Comparison of ENCODE assay signal across 7 cellular contexts in genomic region chr15:62896969-62897486, GRCh38.
DNase-seq lines count a peak whose midpoint lies in the region; ATAC-seq, FAIRE-seq and TF ChIP-seq lines count a peak whose summit lies in the region.

No MANE protein-coding gene starts in this region.

- H3K4me1 Mint-ChIP-seq in activated naive CD8-positive, alpha-beta T cell treated with anti-CD3 and anti-CD28 coated beads for 36 hours: no peaks in the 10 kb centered on the region

- H3K27ac Mint-ChIP-seq in activated naive CD8-positive, alpha-beta T cell treated with anti-CD3 and anti-CD28 coated beads for 36 hours: no peak overlapping the region

- H3K27ac ChIP-seq in spleen: peak overlapping the region in 2 of 8 donors; percentile 21 to 51

- no peaks in the 10 kb centered on the region for H3K36me3 Mint-ChIP-seq in activated naive CD8-positive, alpha-beta T cell treated with anti-CD3 and anti-CD28 coated beads for 36 hours

- H3K9me3 ChIP-seq in spleen: no peaks in the 10 kb centered on the region

- WGBS in spleen, 5 donors: 51 to 88% (median 61%) methylated on average over 14 to 19 of the region's 19 CpGs

- no peaks in the 10 kb centered on the region for H3K9me3 Mint-ChIP-seq in activated naive CD8-positive, alpha-beta T cell treated with anti-CD3 and anti-CD28 coated beads for 36 hours

- peak; percentile 90 for FAIRE-seq in urothelium cell line (lab: Jason Lieb, UNC)

- H3K36me3 ChIP-seq in spleen: no peaks in the 10 kb centered on the region

- TF ChIP-seq CTCF in spleen (IDR thresholded peaks at IDR 0.05 in 8 of 11, conservative IDR thresholded peaks at IDR 0.05 in 3 of 11): no peak

- H3K4me3 Mint-ChIP-seq in activated naive CD8-positive, alpha-beta T cell treated with anti-CD3 and anti-CD28 coated beads for 36 hours: no peak overlapping the region

- peaks cover 0 to 17% (median 2%) of the 10 kb centered on the region in 6 donors for H3K4me1 ChIP-seq in spleen

- no peak overlapping the region for H3K4me3 ChIP-seq in spleen

- DNase-seq in M059J (ENCODE audit: low read depth) (peak; percentile 99), dermis microvascular lymphatic vessel endothelial cell (ENCODE audit: low read depth in 2 of 2) (peak; percentile 49 to 99), lung microvascular endothelial cell (ENCODE audit: low read depth in 2 of 2) (peak; percentile 73 to 99), urothelium cell line (ENCODE audit: low spot score) (peak; percentile 98), spleen (no peak)
- DNase-seq in activated naive CD8-positive, alpha-beta T cell treated with anti-CD3 and anti-CD28 coated beads for 36 hours: no peak

- peaks cover 3% of the 10 kb centered on the region for H3K27me3 Mint-ChIP-seq in activated naive CD8-positive, alpha-beta T cell treated with anti-CD3 and anti-CD28 coated beads for 36 hours

- no peak for ATAC-seq in GM18861 (IDR thresholded peaks at IDR 0.05; ENCODE audit: unreplicated experiment)

- intact Hi-C loops in spleen (cut with DNase I; ENCODE audit: low total_unique reads): no loop called here

- peaks cover 0 to 38% (median 0%) of the 10 kb centered on the region in 7 donors for H3K27me3 ChIP-seq in spleen (replicated peaks in 1 of 7)

- TF ChIP-seq POLR2A in spleen (IDR thresholded peaks at IDR 0.05): no peak

Comparison
In these comparisons a context has a peak if more than half of its experiments do, and no peak if none do; other contexts are left out.
1. DNase-seq: peak in M059J (single experiment), dermis microvascular lymphatic vessel endothelial cell (2 of 2), lung microvascular endothelial cell (2 of 2) and urothelium cell line (single experiment); none in activated naive CD8-positive, alpha-beta T cell treated with anti-CD3 and anti-CD28 coated beads for 36 hours (single experiment) and spleen (single experiment).